ENCODE assay signal across 1 cellular context in genomic region chr6:12528171-12528570, GRCh38.
TF ChIP-seq lines count a peak whose summit lies in the region.

No MANE protein-coding gene starts in this region.

TF ChIP-seq in endothelial cell of umbilical vein, 7 proteins besides CTCF, POLR2A, EP300 and RAD21:
- no peak for TF ChIP-seq GATA2 (IDR thresholded peaks at IDR 0.05; ENCODE audit: insufficient read depth, insufficient read length, low read depth, low read length)
- TF ChIP-seq FOS (IDR thresholded peaks at IDR 0.05; ENCODE audit: borderline replicate concordance, insufficient read depth, low read length) = no peak
- TF ChIP-seq MAX (IDR thresholded peaks at IDR 0.05; ENCODE audit: insufficient read depth, insufficient read length) = no peak
- no peak for TF ChIP-seq POLR2AphosphoS5 (IDR thresholded peaks at IDR 0.05; ENCODE audit: insufficient read depth, low read depth, low read length)
- no peak for TF ChIP-seq EZH2 (IDR thresholded peaks at IDR 0.05; ENCODE audit: borderline replicate concordance, low read depth, low read length, severe bottlenecking)
- TF ChIP-seq MYC (IDR thresholded peaks at IDR 0.05; ENCODE audit: low read depth, low read length) = no peak
- TF ChIP-seq JUN (IDR thresholded peaks at IDR 0.05; ENCODE audit: borderline replicate concordance, insufficient read depth, insufficient read length, low read depth) = no peak
